ENCODE assay signal across 8 cellular contexts in the genomic region with DNA sequence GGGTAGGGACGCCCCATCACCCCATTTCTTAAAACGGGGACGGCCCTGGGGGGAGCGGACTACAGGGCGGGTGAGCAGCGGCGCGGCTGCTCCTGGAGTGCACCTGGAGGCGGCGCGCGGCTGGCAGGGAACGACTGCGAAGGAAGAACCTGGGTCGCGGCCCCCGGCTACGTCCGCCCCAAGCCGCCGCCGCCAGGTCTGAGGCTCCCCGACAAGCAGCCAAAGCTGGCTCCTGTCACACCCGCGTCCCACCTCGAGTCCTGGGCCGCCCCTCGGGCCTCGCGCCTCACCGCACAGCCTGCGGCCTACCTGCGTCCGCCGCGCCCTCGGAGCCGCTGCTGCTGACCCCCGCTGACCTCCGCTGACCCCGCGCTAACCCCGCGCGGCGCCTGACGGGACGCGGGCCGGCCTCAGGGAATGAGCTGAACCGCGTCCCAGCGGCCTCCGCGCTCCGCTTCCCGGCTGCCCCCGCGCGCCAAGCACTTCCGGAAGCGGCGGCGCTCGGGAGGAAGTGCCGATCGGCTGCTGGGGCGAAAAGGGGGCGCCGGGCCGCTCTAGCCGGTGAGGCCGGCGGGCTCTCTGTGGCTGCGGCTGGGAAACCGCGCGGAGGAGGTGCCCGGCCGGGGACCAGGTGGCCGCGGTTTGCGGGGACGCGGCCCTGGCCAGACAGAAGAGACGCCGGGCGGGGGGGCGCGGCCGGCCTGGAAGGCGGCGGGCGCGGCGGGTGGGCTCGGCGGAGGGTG. TPM values are rescaled to one million over a fixed set of nuclear protein-coding genes. Genes with fewer than 3 reads are reported as not detected.
A peak's percentile ranks its signal among the peaks of the same experiment; 100 is the strongest.
DNase-seq lines count a peak whose midpoint lies in the region; ATAC-seq and TF ChIP-seq lines count a peak whose summit lies in the region.

A gene with protein sequence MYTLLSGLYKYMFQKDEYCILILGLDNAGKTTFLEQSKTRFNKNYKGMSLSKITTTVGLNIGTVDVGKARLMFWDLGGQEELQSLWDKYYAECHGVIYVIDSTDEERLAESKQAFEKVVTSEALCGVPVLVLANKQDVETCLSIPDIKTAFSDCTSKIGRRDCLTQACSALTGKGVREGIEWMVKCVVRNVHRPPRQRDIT (minus strand): TSS at position 419 of the 743 bp plus-strand sequence. CDS start 885 bp downstream, outside the sequence.
A gene with protein sequence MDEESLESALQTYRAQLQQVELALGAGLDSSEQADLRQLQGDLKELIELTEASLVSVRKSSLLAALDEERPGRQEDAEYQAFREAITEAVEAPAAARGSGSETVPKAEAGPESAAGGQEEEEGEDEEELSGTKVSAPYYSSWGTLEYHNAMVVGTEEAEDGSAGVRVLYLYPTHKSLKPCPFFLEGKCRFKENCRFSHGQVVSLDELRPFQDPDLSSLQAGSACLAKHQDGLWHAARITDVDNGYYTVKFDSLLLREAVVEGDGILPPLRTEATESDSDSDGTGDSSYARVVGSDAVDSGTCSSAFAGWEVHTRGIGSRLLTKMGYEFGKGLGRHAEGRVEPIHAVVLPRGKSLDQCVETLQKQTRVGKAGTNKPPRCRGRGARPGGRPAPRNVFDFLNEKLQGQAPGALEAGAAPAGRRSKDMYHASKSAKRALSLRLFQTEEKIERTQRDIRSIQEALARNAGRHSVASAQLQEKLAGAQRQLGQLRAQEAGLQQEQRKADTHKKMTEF (plus strand): TSS at position 482 of the 743 bp plus-strand sequence. CDS start 542 bp downstream, outside the sequence.

- DNase-seq in GM12865 (ENCODE audit: low read depth): peak; percentile 94
- peak; percentile 90 for DNase-seq in NCI-H146 (lab: John Stamatoyannopoulos, UW)
- DNase-seq in amniotic epithelial cell (ENCODE audit: low read depth): peak; percentile 80
- peak; percentile 92 for DNase-seq in left ventricle myocardium inferior
- peak; percentile 80 for DNase-seq in progenitor cell of endocrine pancreas (ENCODE audit: low spot score, unreplicated experiment)
- peak; percentile 96 for DNase-seq in upper lobe of right lung

- ATAC-seq in HG02763 (IDR thresholded peaks at IDR 0.05; ENCODE audit: unreplicated experiment) (peak; percentile 45), upper lobe of right lung (peak; percentile 97)

- TF ChIP-seq CTCF in GM12865 (IDR thresholded peaks at IDR 0.05; ENCODE audit: insufficient read depth, low read depth, low read length, missing control alignments) (no peak), left ventricle myocardium inferior (IDR thresholded peaks at IDR 0.05; ENCODE audit: borderline replicate concordance) (no peak), progenitor cell of endocrine pancreas (IDR thresholded peaks at IDR 0.05; ENCODE audit: unreplicated experiment) (no peak), upper lobe of right lung (IDR thresholded peaks at IDR 0.05) (no peak)

- peaks cover 37% of the 10 kb centered on the region for H3K4me1 Mint-ChIP-seq in T-helper 1 cell treated with Interleukin-12 subunit alpha and Interleukin-12 subunit beta and Interleukin-4 antibody, amounts not matched to agents 30 μg/mL and 1 μg/mL, for 36 hours (ENCODE audit: low read depth)
- peaks cover 11% of the 10 kb centered on the region for H3K4me1 Mint-ChIP-seq in progenitor cell of endocrine pancreas (ENCODE audit: low read depth)

- peaks cover 46% of the 10 kb centered on the region for H3K36me3 Mint-ChIP-seq in T-helper 1 cell treated with Interleukin-12 subunit alpha and Interleukin-12 subunit beta and Interleukin-4 antibody, amounts not matched to agents 30 μg/mL and 1 μg/mL, for 36 hours (ENCODE audit: low read depth)
- H3K36me3 Mint-ChIP-seq in progenitor cell of endocrine pancreas (ENCODE audit: insufficient read depth): peaks cover 28% of the 10 kb centered on the region

- peak within 1 kb of the TSS; percentile 87 for H3K4me3 Mint-ChIP-seq in T-helper 1 cell treated with Interleukin-12 subunit alpha and Interleukin-12 subunit beta and Interleukin-4 antibody, amounts not matched to agents 30 μg/mL and 1 μg/mL, for 36 hours
- H3K4me3 Mint-ChIP-seq in progenitor cell of endocrine pancreas (ENCODE audit: low read depth): peak within 1 kb of the TSS; percentile 85

- peaks cover 39% of the 10 kb centered on the region for H3K4me1 ChIP-seq in left ventricle myocardium inferior
- peaks cover 24% of the 10 kb centered on the region for H3K4me1 ChIP-seq in upper lobe of right lung

- H3K27me3 Mint-ChIP-seq in T-helper 1 cell treated with Interleukin-12 subunit alpha and Interleukin-12 subunit beta and Interleukin-4 antibody, amounts not matched to agents 30 μg/mL and 1 μg/mL, for 36 hours (ENCODE audit: low read depth): no peaks in the 10 kb centered on the region
- no peaks in the 10 kb centered on the region for H3K27me3 Mint-ChIP-seq in progenitor cell of endocrine pancreas

- peaks cover 3% of the 10 kb centered on the region for H3K9me3 Mint-ChIP-seq in T-helper 1 cell treated with Interleukin-12 subunit alpha and Interleukin-12 subunit beta and Interleukin-4 antibody, amounts not matched to agents 30 μg/mL and 1 μg/mL, for 36 hours
- H3K9me3 Mint-ChIP-seq in progenitor cell of endocrine pancreas (ENCODE audit: low read depth): peaks cover 5% of the 10 kb centered on the region

- H3K27ac Mint-ChIP-seq in T-helper 1 cell treated with Interleukin-12 subunit alpha and Interleukin-12 subunit beta and Interleukin-4 antibody, amounts not matched to agents 30 μg/mL and 1 μg/mL, for 36 hours: peak within 1 kb of the TSS; percentile 81
- peak within 1 kb of the TSS; percentile 81 for H3K27ac Mint-ChIP-seq in progenitor cell of endocrine pancreas

- intact Hi-C loops in left ventricle myocardium inferior (cut with micrococcal nuclease) (no loop called here), upper lobe of right lung (cut with DNase I) (no loop called here)

- H3K4me3 ChIP-seq in GM12865 (ENCODE audit: low read depth, low read length): peak within 1 kb of the TSS; percentile 77
- peak within 1 kb of the TSS; percentile 96 for H3K4me3 ChIP-seq in left ventricle myocardium inferior
- peak within 1 kb of the TSS; percentile 75 for H3K4me3 ChIP-seq in upper lobe of right lung

- no peaks in the 10 kb centered on the region for H3K27me3 ChIP-seq in left ventricle myocardium inferior (ENCODE audit: low read depth)
- H3K27me3 ChIP-seq in upper lobe of right lung: no peaks in the 10 kb centered on the region

- peaks cover 5% of the 10 kb centered on the region for H3K9me3 ChIP-seq in left ventricle myocardium inferior (replicated peaks)
- H3K9me3 ChIP-seq in upper lobe of right lung: no peaks in the 10 kb centered on the region

- peak within 1 kb of the TSS; percentile 96 for H3K27ac ChIP-seq in left ventricle myocardium inferior (replicated peaks)
- H3K27ac ChIP-seq in upper lobe of right lung: peak within 1 kb of the TSS; percentile 93

- H3K36me3 ChIP-seq in left ventricle myocardium inferior: peaks cover 72% of the 10 kb centered on the region
- peaks cover 69% of the 10 kb centered on the region for H3K36me3 ChIP-seq in upper lobe of right lung

RNA-seq across cellular contexts. Expression of the first gene that starts in this region (rescaled TPM):
- total RNA-seq in left ventricle myocardium inferior: 37.1 TPM
- total RNA-seq in progenitor cell of endocrine pancreas: 51.0 and 53.8 TPM in 2 replicates
- total RNA-seq in upper lobe of right lung: 49.4 TPM

RNA-seq across cellular contexts. Expression of the second gene that starts in this region (rescaled TPM):
- total RNA-seq in left ventricle myocardium inferior: 15.8 TPM
- total RNA-seq in progenitor cell of endocrine pancreas: 38.5 and 39.0 TPM in 2 replicates
- total RNA-seq in upper lobe of right lung: 27.6 TPM

Comparison
In these comparisons a context has a peak if more than half of its experiments do, and no peak if none do; other contexts are left out.
1. Peak in every context shown above with its lines: DNase-seq, ATAC-seq, H3K4me3 ChIP-seq and H3K27ac ChIP-seq.